ENCODE assay signal across 7 cellular contexts in the genomic region with DNA sequence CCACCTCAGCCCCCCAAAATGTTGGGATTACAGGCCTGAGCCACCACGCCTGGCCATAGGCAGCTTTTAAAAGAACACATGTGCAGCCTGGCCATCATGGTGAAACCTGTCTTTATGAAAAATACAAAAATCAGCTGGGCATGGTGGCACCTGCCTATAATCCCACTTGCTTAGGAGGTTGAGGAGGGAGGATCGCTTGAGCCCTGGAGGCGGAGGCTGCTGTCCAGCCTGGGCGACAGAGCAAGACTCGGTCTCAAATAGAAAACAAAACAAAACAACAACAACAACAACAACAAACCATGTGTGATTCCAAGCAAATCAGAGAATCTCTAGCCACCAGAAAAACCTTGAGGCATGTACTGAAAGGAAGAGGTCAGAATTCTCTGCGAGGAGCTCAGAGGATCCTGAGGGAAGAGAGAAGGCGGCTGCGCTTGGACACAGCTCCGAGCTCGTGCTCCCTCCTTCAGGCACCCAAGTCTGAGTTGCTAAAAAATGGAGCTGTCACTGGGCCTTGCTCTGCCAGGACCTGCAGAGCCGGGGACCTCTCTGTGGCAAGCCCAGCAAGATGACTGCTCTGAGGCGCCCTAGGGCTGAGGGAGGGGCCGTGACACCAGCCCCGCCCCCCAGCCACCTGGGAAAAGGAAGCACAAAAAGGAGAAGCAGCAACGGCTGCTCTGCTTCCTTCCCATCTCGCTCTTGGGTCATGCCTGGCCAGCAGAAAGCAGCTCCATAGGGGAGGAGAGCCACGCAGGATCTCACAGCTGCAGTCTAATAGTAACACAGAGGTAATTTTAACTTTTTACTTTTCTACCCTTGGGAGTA. TPM values are rescaled to one million over a fixed set of nuclear protein-coding genes. Genes with fewer than 3 reads are reported as not detected.
DNase-seq lines count a peak whose midpoint lies in the region; ATAC-seq, FAIRE-seq and TF ChIP-seq lines count a peak whose summit lies in the region.

A gene (plus strand): TSS at position 677 of the 822 bp plus-strand sequence. CDS start 1,941 bp downstream, outside the sequence.

- H3K27me3 ChIP-seq in bronchial epithelial cell (ENCODE audit: control insufficient read depth, insufficient read depth, low read length) (no peaks in the 10 kb centered on the region), subcutaneous abdominal adipose tissue (ENCODE audit: control insufficient read depth in 5 of 5, insufficient read depth in 4 of 5, low read length in 5 of 5) (no peaks in the 10 kb centered on the region)

- H3K4me3 Mint-ChIP-seq in T-helper 17 cell: peak within 1 kb of the TSS; percentile 88

- ATAC-seq in HG03159 (IDR thresholded peaks at IDR 0.05; ENCODE audit: unreplicated experiment): peak; percentile 90
- peak; percentile 83 for ATAC-seq in T-helper 17 cell

- no peaks in the 10 kb centered on the region for H3K27me3 Mint-ChIP-seq in T-helper 17 cell

- peak within 1 kb of the TSS in 2 of 5 donors; percentile 26 to 51 for H3K9ac ChIP-seq in subcutaneous abdominal adipose tissue (ENCODE audit: low read length in 5 of 5)

- H3K4me3 ChIP-seq in bronchial epithelial cell (ENCODE audit: low read depth, low read length) (no peak within 1 kb of the TSS), subcutaneous abdominal adipose tissue (ENCODE audit: low read depth in 1 of 5, low read length in 5 of 5) (peak within 1 kb of the TSS; percentile 5 to 63 (median 39))

- no peaks in the 10 kb centered on the region for H3K36me3 ChIP-seq in bronchial epithelial cell (ENCODE audit: control insufficient read depth, insufficient read depth, low read length)
- H3K36me3 ChIP-seq in subcutaneous abdominal adipose tissue (ENCODE audit: control insufficient read depth in 5 of 5, insufficient read depth in 5 of 5, low read length in 5 of 5): no peaks in the 10 kb centered on the region

- H3K27ac ChIP-seq in subcutaneous abdominal adipose tissue (ENCODE audit: low read depth, low read length): peak within 1 kb of the TSS; percentile 17

- H3K4me1 ChIP-seq in subcutaneous abdominal adipose tissue (ENCODE audit: control insufficient read depth in 5 of 5, insufficient read depth in 5 of 5, low read length in 5 of 5): peaks cover 0 to 29% (median 13%) of the 10 kb centered on the region in 5 donors

- DNase-seq in GM19240 (ENCODE audit: insufficient read length, low spot score) (peak; percentile 75), T-helper 17 cell (peak in 2 of 3 donors; percentile 17 to 25), bronchial epithelial cell (ENCODE audit: low read depth) (peak; percentile 32), midbrain (lab: John Stamatoyannopoulos, UW) (peak; percentile 14), glomerular visceral epithelial cell (ENCODE audit: extremely low spot score) (no peak)

- FAIRE-seq in bronchial epithelial cell (lab: Jason Lieb, UNC): no peak

- no peak for TF ChIP-seq CTCF in bronchial epithelial cell (IDR thresholded peaks at IDR 0.05; ENCODE audit: insufficient read depth, low read length, severe bottlenecking)

- H3K27ac Mint-ChIP-seq in T-helper 17 cell: peak within 1 kb of the TSS; percentile 49

- peaks cover 6% of the 10 kb centered on the region for H3K4me1 Mint-ChIP-seq in T-helper 17 cell

- H3K9me3 ChIP-seq in T-helper 17 cell (ENCODE audit: control insufficient read depth, low read length, poor library complexity, severe bottlenecking): no peaks in the 10 kb centered on the region
- no peaks in the 10 kb centered on the region for H3K9me3 ChIP-seq in subcutaneous abdominal adipose tissue (ENCODE audit: control insufficient read depth in 5 of 5, low read length in 5 of 5)

- H3K36me3 Mint-ChIP-seq in T-helper 17 cell (ENCODE audit: low read depth): no peaks in the 10 kb centered on the region

RNA-seq across cellular contexts. Expression of the gene that starts here (rescaled TPM):
- total RNA-seq in T-helper 17 cell: under 1 TPM in 1 of 2 donors, not detected in 1; 0.22 TPM
- total RNA-seq in bronchial epithelial cell: under 0.01 TPM in 1 of 2 replicates, not detected in the other

Comparison
In these comparisons a context has a peak if more than half of its experiments do, and no peak if none do; other contexts are left out.
1. Peak in DNase-seq and ATAC-seq in T-helper 17 cell; RNA of the gene not detected or under 1 TPM.
2. Peak in DNase-seq in bronchial epithelial cell; RNA of the gene not detected or under 1 TPM.